8 cellular contexts compared by ENCODE assay signal in the genomic region with DNA sequence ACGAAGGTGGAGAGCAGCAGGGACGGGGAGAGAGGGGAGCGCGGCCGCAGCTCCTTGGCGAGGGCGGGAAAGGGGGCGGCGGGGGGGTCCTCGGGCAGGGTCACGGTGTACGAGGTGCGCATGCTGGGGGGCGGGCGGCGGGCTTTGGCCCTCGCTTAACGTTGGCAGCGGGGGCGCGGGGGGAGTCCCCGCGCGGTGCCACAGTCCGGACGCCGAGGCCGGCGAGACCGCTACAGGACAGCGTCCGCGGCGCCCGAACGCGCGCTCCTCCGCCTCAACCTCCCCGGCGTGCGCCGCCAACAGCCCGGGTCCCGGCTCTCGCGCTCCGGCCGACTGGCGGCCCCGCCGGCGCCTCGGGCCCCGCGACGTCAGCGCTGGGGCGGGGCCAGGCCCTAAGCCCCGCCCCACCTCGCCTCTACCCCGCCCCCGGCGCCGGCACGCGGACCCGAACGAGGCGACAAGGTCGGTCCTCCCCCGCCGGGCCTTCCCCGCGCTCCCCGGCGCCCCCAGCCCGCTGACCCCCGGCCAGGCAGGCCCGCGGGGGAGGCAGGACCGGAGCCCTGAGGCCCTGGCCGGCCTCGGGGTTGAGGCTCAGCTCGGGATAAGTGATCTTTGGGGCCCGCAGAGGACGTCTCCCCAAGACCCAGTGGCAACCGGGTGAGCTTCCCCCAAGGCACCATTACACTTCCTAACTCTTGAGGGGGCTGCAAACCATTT. TPM values are rescaled to one million over a fixed set of nuclear protein-coding genes. Genes with fewer than 3 reads are reported as not detected.
DNase-seq lines count a peak whose midpoint lies in the region; TF ChIP-seq lines count a peak whose summit lies in the region.

No MANE protein-coding gene starts in this region.

- POLR2A ChIA-PET in activated CD4-positive, alpha-beta memory T cell treated with anti-CD3 and anti-CD28 coated beads for 36 hours (lab: Charles Lee), result interaction anchor here (0.7 kb wide), 1 partner anchor 10 kb away, joined by 3 read pairs; no protein-coding TSS in a partner anchor

- H3K36me3 Mint-ChIP-seq in activated CD4-positive, alpha-beta memory T cell treated with anti-CD3 and anti-CD28 coated beads for 36 hours, result no peaks in the 10 kb centered on the region

- CTCF ChIA-PET in activated CD4-positive, alpha-beta memory T cell treated with anti-CD3 and anti-CD28 coated beads for 36 hours (lab: Charles Lee), result interaction anchor here (1.2 to 1.7 kb wide), 3 partner anchors 8 to 17 kb away, joined by 4 to 19 read pairs (median 9); partner anchors contain the start of gene USP2

- peak overlapping the region; percentile 46 for H3K4me3 ChIP-seq in LNCaP clone FGC (ENCODE audit: low read depth, low read length)
- peak overlapping the region; percentile 28 for H3K4me3 ChIP-seq in mesodermal cell (ENCODE audit: extremely low read depth, insufficient read depth, low read length, poor library complexity, severe bottlenecking)

- H3K27me3 Mint-ChIP-seq in activated CD4-positive, alpha-beta memory T cell treated with anti-CD3 and anti-CD28 coated beads for 36 hours, result peaks cover 48% of the 10 kb centered on the region

- H3K36me3 ChIP-seq in mesodermal cell (ENCODE audit: control insufficient read depth, insufficient read depth, low read length), result no peaks in the 10 kb centered on the region

- peaks cover 34% of the 10 kb centered on the region for H3K4me1 Mint-ChIP-seq in activated CD4-positive, alpha-beta memory T cell treated with anti-CD3 and anti-CD28 coated beads for 36 hours (ENCODE audit: low read depth)

- no peak overlapping the region for H3K27ac Mint-ChIP-seq in activated CD4-positive, alpha-beta memory T cell treated with anti-CD3 and anti-CD28 coated beads for 36 hours

- WGBS in mesodermal cell (ENCODE audit: insufficient coverage in 2 of 2), 2 experiments, result 4 to 5% methylated on average over 74 to 80 of the region's 88 CpGs

- H3K4me3 Mint-ChIP-seq in activated CD4-positive, alpha-beta memory T cell treated with anti-CD3 and anti-CD28 coated beads for 36 hours, result no peak overlapping the region

- TF ChIP-seq CTCF in LNCaP clone FGC (IDR thresholded peaks at IDR 0.05; ENCODE audit: control insufficient read depth, extremely low read depth, insufficient read depth), result no peak

- intact Hi-C loops in activated CD4-positive, alpha-beta memory T cell treated with anti-CD3 and anti-CD28 coated beads for 36 hours (cut with micrococcal nuclease), result loop anchor here (5.0 kb wide), 1 partner anchor 42 kb away; no protein-coding TSS in a partner anchor

- no peaks in the 10 kb centered on the region for H3K9me3 ChIP-seq in mesodermal cell (ENCODE audit: control insufficient read depth, low read length)

- H3K4me1 ChIP-seq in mesodermal cell (ENCODE audit: control insufficient read depth, insufficient read depth, low read length, poor library complexity, severe bottlenecking), result peaks cover 43% of the 10 kb centered on the region

- DNase-seq in ELF-1 (ENCODE audit: low read depth, low spot score) (peak; percentile 35), LNCaP clone FGC (ENCODE audit: low read depth) (no peak), foreskin melanocyte (no peak), HPDE6-E6E7 (ENCODE audit: extremely low spot score) (no peak)
- DNase-seq in activated CD4-positive, alpha-beta memory T cell treated with anti-CD3 and anti-CD28 coated beads for 36 hours, result peak; percentile 64
- peak; percentile 46 for DNase-seq in effector CD8-positive, alpha-beta T cell (lab: John Stamatoyannopoulos, UW)
- peak; percentile 20 to 28 for DNase-seq in stimulated activated CD8-positive, alpha-beta memory T cell treated with anti-CD3 and anti-CD28 coated beads, Interleukin-4, amount 100 ng/mL, for 1 hour (ENCODE audit: low read depth in 2 of 2, low spot score in 1 of 2)

- H3K27ac ChIP-seq in mesodermal cell (ENCODE audit: low read depth, low read length, severe bottlenecking), result no peak overlapping the region

- no peaks in the 10 kb centered on the region for H3K9me3 Mint-ChIP-seq in activated CD4-positive, alpha-beta memory T cell treated with anti-CD3 and anti-CD28 coated beads for 36 hours

RNA-seq across cellular contexts. Expression of gene USP2, which starts 17.5 kb away (rescaled TPM):
- 1 to 10 TPM; 1.4 to 2.2 TPM for total RNA-seq in activated CD4-positive, alpha-beta memory T cell treated with anti-CD3 and anti-CD28 coated beads for 36 hours
- polyA plus RNA-seq in mesodermal cell (2013, experiment 1 of 2), result 1.8 TPM
- 1.9 TPM for polyA plus RNA-seq in mesodermal cell (2013, experiment 2 of 2)

RNA-seq across cellular contexts. Expression of gene MFRP, which starts 17.5 kb away (rescaled TPM):
- not detected for total RNA-seq in activated CD4-positive, alpha-beta memory T cell treated with anti-CD3 and anti-CD28 coated beads for 36 hours
- not detected for polyA plus RNA-seq in mesodermal cell (2013, experiment 1 of 2)
- 0.10 TPM for polyA plus RNA-seq in mesodermal cell (2013, experiment 2 of 2)

RNA-seq across cellular contexts. Expression of gene C1QTNF5, which starts 23.3 kb away (rescaled TPM):
- not detected for total RNA-seq in activated CD4-positive, alpha-beta memory T cell treated with anti-CD3 and anti-CD28 coated beads for 36 hours
- 18.2 TPM for polyA plus RNA-seq in mesodermal cell (2013, experiment 1 of 2)
- polyA plus RNA-seq in mesodermal cell (2013, experiment 2 of 2), result 16.6 TPM

RNA-seq across cellular contexts. Expression of gene RNF26, which starts 29.7 kb away (rescaled TPM):
- total RNA-seq in activated CD4-positive, alpha-beta memory T cell treated with anti-CD3 and anti-CD28 coated beads for 36 hours, result 10 to 100 TPM; 33.7 to 35.2 TPM
- 52.6 TPM for polyA plus RNA-seq in mesodermal cell (2013, experiment 1 of 2)
- 50.2 TPM for polyA plus RNA-seq in mesodermal cell (2013, experiment 2 of 2)

RNA-seq across cellular contexts. Expression of gene MCAM, which starts 47.1 kb away (rescaled TPM):
- 1 to 10 TPM; 6.9 to 8.2 TPM for total RNA-seq in activated CD4-positive, alpha-beta memory T cell treated with anti-CD3 and anti-CD28 coated beads for 36 hours
- 143 TPM for polyA plus RNA-seq in mesodermal cell (2013, experiment 1 of 2)
- polyA plus RNA-seq in mesodermal cell (2013, experiment 2 of 2), result 121 TPM

Comparison
In these comparisons a context has a peak if more than half of its experiments do, and no peak if none do; other contexts are left out.
1. DNase-seq: peak in ELF-1 (single experiment), activated CD4-positive, alpha-beta memory T cell treated with anti-CD3 and anti-CD28 coated beads for 36 hours (single experiment), effector CD8-positive, alpha-beta T cell (single experiment) and stimulated activated CD8-positive, alpha-beta memory T cell treated with anti-CD3 and anti-CD28 coated beads, Interleukin-4, amount 100 ng/mL, for 1 hour (2 of 2); none in LNCaP clone FGC (single experiment), foreskin melanocyte (single experiment) and HPDE6-E6E7 (single experiment).